1 cellular context compared by ENCODE assay signal in genomic region chr22:38317995-38318715, GRCh38.
TF ChIP-seq lines count a peak whose summit lies in the region.

No MANE protein-coding gene starts in this region.

TF ChIP-seq in GM12878, 131 proteins besides CTCF, POLR2A, EP300 and RAD21:
- no peak for TF ChIP-seq TBL1XR1 (IDR thresholded peaks at IDR 0.05; ENCODE audit: low read depth, low read length)
TF ChIP-seq in GM12878: peak in this region for 0.
